In the genomic region with DNA sequence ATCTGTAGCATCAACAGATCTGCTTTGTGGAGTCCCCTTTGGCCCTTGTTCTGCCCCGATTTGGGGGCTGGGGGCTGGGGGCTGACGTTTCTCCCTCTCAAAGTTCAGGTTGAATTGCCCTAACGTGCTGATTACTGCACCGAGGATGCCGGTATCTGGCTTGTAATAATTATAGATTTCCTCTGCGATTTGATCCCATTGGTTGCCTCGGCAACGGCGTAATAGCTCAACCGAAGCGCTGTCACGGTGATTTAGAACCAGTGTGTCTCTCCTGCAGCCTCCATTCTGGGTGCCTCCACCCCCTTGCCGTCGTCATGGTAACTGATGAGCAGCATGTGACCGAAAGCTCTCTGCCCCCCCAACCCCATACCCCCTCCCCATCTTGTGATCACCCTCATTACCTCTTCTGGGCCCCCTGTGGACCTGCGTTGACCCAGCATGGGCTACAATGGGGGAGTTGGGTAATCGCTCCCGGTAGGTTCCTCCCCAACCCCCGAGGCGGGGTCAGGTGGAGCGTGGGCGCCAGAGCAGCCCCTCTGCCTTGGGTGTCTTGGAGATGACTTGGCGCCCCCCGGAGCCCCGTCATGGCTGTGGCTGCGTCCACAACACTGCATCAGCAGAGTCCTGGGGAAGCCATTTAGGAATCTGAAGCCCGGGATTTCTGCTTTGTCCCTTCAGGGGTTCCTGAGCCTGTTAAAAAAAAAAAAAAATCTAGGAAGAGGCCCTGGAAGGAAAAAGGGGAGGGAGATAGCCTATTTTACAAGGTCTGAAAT, we compare ENCODE assay signal across 1 cellular context.
A peak's percentile ranks its signal among the peaks of the same experiment; 100 is the strongest.
TF ChIP-seq lines count a peak whose summit lies in the region.

No MANE protein-coding gene starts in this region.

TF ChIP-seq in HepG2, 621 proteins besides CTCF, POLR2A, EP300 and RAD21:
- TF ChIP-seq PAF1 (CRISPR knock-in tag; IDR thresholded peaks at IDR 0.05) (no peak), STAG1 (CRISPR knock-in tag; IDR thresholded peaks at IDR 0.05) (peak; percentile 36), RFX1 (IDR thresholded peaks at IDR 0.05) (peak; percentile 37; the same call in 1 of the 2 replicates)
